In genomic region chr2:152383702-152384101, GRCh38 we compare ENCODE assay signal across 1 cellular context.
TF ChIP-seq lines count a peak whose summit lies in the region.

No MANE protein-coding gene starts in this region.

TF ChIP-seq in IMR-90, 13 proteins besides CTCF, POLR2A, EP300 and RAD21:
- TF ChIP-seq MAZ (IDR thresholded peaks at IDR 0.05; ENCODE audit: borderline replicate concordance, low read depth, low read length) = no peak
- TF ChIP-seq RFX5 (IDR thresholded peaks at IDR 0.05; ENCODE audit: low read depth, low read length) = no peak
- no peak for TF ChIP-seq CEBPB (IDR thresholded peaks at IDR 0.05; ENCODE audit: low read depth, low read length)
- TF ChIP-seq RCOR1 (IDR thresholded peaks at IDR 0.05; ENCODE audit: insufficient replicate concordance, low read length) = no peak
